18 cellular contexts compared by ENCODE assay signal in genomic region chr14:61300209-61300608, GRCh38. TPM values are rescaled to one million over a fixed set of nuclear protein-coding genes. Genes with fewer than 3 reads are reported as not detected.
"Had no signal": no experiment of that assay in that cellular context is flagged by ENCODE, and none has a peak within 500 bp of the region (broad histone marks: within the 10 kb centered on the region; RNA-seq: fewer than 3 reads in every experiment).

No MANE protein-coding gene starts in this region.

- H3K4me1 ChIP-seq: breast epithelium had no signal

- H3K27ac Mint-ChIP-seq: activated B cell treated with CpG ODN at 0.5 μM for 24 hours; activated CD8-positive, alpha-beta T cell treated with anti-CD3 and anti-CD28 coated beads for 36 hours had no signal

- H3K4me3 ChIP-seq: adrenal gland, breast epithelium, gastrocnemius medialis, left lung, tibial nerve, vagina had no signal

- H3K4me3 Mint-ChIP-seq: activated B cell treated with CpG ODN at 0.5 μM for 24 hours; activated CD8-positive, alpha-beta T cell treated with anti-CD3 and anti-CD28 coated beads for 36 hours; activated T-cell treated with anti-CD3 and anti-CD28 coated beads, Interleukin-2, amount 50 U/mL, for 4 hours; neural crest cell had no signal

- DNase-seq: activated B cell treated with CpG ODN at 0.5 μM for 24 hours; activated CD4-positive, alpha-beta T cell treated with anti-CD3 and anti-CD28 coated beads for 48 hours; activated CD8-positive, alpha-beta T cell treated with anti-CD3 and anti-CD28 coated beads for 36 hours; activated effector memory CD4-positive, alpha-beta T cell treated with anti-CD3 and anti-CD28 coated beads, Interleukin-2, amount 50 U/mL, for 16 hours; activated T-cell treated with anti-CD3 and anti-CD28 coated beads, Interleukin-2, amount 50 U/mL, for 4 hours; adrenal gland; cerebellar nuclear complex; cortex of kidney; gastrocnemius medialis; head of caudate nucleus; left lung; retina; stimulated activated naive CD4-positive, alpha-beta T cell treated with Interleukin-2 at 50 U/mL for 16 hours; T-helper 2 cell had no signal

- H3K27me3 Mint-ChIP-seq: activated B cell treated with CpG ODN at 0.5 μM for 24 hours; activated CD8-positive, alpha-beta T cell treated with anti-CD3 and anti-CD28 coated beads for 36 hours had no signal

- H3K36me3 ChIP-seq: adrenal gland, breast epithelium, gastrocnemius medialis, left lung, tibial nerve, vagina had no signal

- H3K27ac ChIP-seq: adrenal gland, breast epithelium, gastrocnemius medialis, left lung, tibial nerve, vagina had no signal

- H3K4me1 Mint-ChIP-seq: activated B cell treated with CpG ODN at 0.5 μM for 24 hours, neural crest cell had no signal

- H3K9me3 ChIP-seq: breast epithelium, gastrocnemius medialis, left lung, vagina had no signal

- H3K9me3 Mint-ChIP-seq: activated B cell treated with CpG ODN at 0.5 μM for 24 hours, neural crest cell had no signal

- H3K27me3 ChIP-seq: adrenal gland, breast epithelium, gastrocnemius medialis, left lung, tibial nerve, vagina had no signal

- ATAC-seq: activated CD8-positive, alpha-beta T cell treated with anti-CD3 and anti-CD28 coated beads for 36 hours; activated T-cell treated with anti-CD3 and anti-CD28 coated beads, Interleukin-2, amount 50 U/mL, for 4 hours; gastrocnemius medialis; left lung had no signal

RNA-seq across cellular contexts. Expression of gene TMEM30B, which starts 19.1 kb away (rescaled TPM):
- total RNA-seq: activated B cell treated with CpG ODN at 0.5 μM for 24 hours had no signal
